In the genomic region with DNA sequence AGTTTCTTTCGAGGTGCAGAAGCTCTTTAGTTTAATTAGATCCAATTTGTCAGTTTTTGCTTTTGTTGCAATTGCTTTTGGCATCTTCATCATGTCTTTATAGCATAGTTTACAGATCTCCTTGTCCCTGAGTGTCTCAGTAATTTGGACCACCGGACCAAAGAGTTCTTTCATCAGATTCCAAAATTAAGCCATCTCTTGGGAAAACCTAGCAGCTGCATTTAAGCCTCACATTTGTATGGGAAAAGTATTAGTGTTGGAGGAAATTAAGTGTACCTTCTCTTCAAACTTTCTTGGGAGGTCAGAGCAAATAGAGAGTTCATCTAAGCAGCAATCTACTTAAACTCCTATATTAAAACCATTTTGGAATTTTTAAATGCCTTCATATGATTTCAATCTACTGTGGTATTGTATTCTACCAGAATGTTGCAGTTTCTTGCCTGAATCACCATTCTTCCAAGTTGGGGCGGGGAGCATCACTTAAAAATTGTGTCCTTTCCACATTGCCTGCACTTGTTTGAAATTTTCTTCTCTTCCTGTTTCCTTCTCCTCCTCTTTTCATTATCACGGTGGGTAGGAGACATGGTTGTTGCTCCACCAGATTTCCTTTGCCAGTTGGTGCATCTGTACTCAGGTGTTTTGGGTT, we compare ENCODE assay signal across 23 cellular contexts.
"Had no signal": no experiment of that assay in that cellular context is flagged by ENCODE, and none has a peak within 500 bp of the region (broad histone marks: within the 10 kb centered on the region; RNA-seq: fewer than 3 reads in every experiment).

No MANE protein-coding gene starts in this region.

- H3K27me3 ChIP-seq: ascending aorta, body of pancreas had no signal

- H3K9me3 ChIP-seq: ascending aorta, body of pancreas had no signal

- DNase-seq: activated CD4-positive, alpha-beta memory T cell treated with anti-CD3 and anti-CD28 coated beads for 36 hours; activated CD4-positive, alpha-beta T cell treated with anti-CD3 and anti-CD28 coated beads, Interleukin-2, amount 10 ng/mL, durations not matched to agents 7 days and 5 days; activated CD4-positive, CD25-positive, alpha-beta regulatory T cell; activated CD8-positive, alpha-beta memory T cell treated with anti-CD3 and anti-CD28 coated beads for 24 hours; activated naive CD4-positive, alpha-beta T cell; activated T-cell treated with anti-CD3 and anti-CD28 coated beads for 4 hours; activated T-cell treated with anti-CD3 and anti-CD28 coated beads, Interleukin-2, amount 50 U/mL, for 72 hours; amniotic stem cell; body of pancreas; central memory CD4-positive, alpha-beta T cell; NCI-H1105 treated with DMSO at 0.1 percent for 48 hours; NCI-H1436 treated with DMSO at 0.1 percent for 48 hours; NCI-H187; NCI-H2081; NCI-H446; NCI-H524 treated with DMSO at 0.1 percent for 48 hours; NCI-H748 treated with DMSO at 0.1 percent for 48 hours; T-cell; T-helper 2 cell had no signal

- H3K9me3 Mint-ChIP-seq: activated CD4-positive, alpha-beta memory T cell treated with anti-CD3 and anti-CD28 coated beads for 36 hours; activated CD4-positive, alpha-beta T cell treated with anti-CD3 and anti-CD28 coated beads, Interleukin-2, amount 10 ng/mL, durations not matched to agents 7 days and 5 days; activated naive CD4-positive, alpha-beta T cell treated with anti-CD3 and anti-CD28 coated beads, Interleukin-2, amount 50 U/mL, for 24 hours; T-cell had no signal

- H3K4me3 ChIP-seq: ascending aorta, body of pancreas, SK-N-MC had no signal

- H3K27ac Mint-ChIP-seq: activated CD4-positive, alpha-beta memory T cell treated with anti-CD3 and anti-CD28 coated beads for 36 hours; activated CD4-positive, alpha-beta T cell treated with anti-CD3 and anti-CD28 coated beads, Interleukin-2, amount 10 ng/mL, durations not matched to agents 7 days and 5 days; activated naive CD4-positive, alpha-beta T cell treated with anti-CD3 and anti-CD28 coated beads, Interleukin-2, amount 50 U/mL, for 24 hours; activated T-cell treated with anti-CD3 and anti-CD28 coated beads, Interleukin-2, amount 50 U/mL, for 72 hours; T-cell had no signal

- H3K4me3 Mint-ChIP-seq: activated CD4-positive, alpha-beta memory T cell treated with anti-CD3 and anti-CD28 coated beads for 36 hours; activated CD4-positive, alpha-beta T cell treated with anti-CD3 and anti-CD28 coated beads, Interleukin-2, amount 10 ng/mL, durations not matched to agents 7 days and 5 days; activated naive CD4-positive, alpha-beta T cell treated with anti-CD3 and anti-CD28 coated beads, Interleukin-2, amount 50 U/mL, for 24 hours; activated T-cell treated with anti-CD3 and anti-CD28 coated beads, Interleukin-2, amount 50 U/mL, for 72 hours; T-cell had no signal

- H3K36me3 Mint-ChIP-seq: activated CD4-positive, alpha-beta memory T cell treated with anti-CD3 and anti-CD28 coated beads for 36 hours; activated naive CD4-positive, alpha-beta T cell treated with anti-CD3 and anti-CD28 coated beads, Interleukin-2, amount 50 U/mL, for 24 hours; T-cell had no signal

- H3K36me3 ChIP-seq: ascending aorta had no signal

- FAIRE-seq: bronchial epithelial cell had no signal

- H3K4me1 Mint-ChIP-seq: activated CD4-positive, alpha-beta T cell treated with anti-CD3 and anti-CD28 coated beads, Interleukin-2, amount 10 ng/mL, durations not matched to agents 7 days and 5 days; activated naive CD4-positive, alpha-beta T cell treated with anti-CD3 and anti-CD28 coated beads, Interleukin-2, amount 50 U/mL, for 24 hours; T-cell had no signal
